In genomic region chr2:32008811-32009478, GRCh38 we compare ENCODE assay signal across 8 cellular contexts. TPM values are rescaled to one million over a fixed set of nuclear protein-coding genes. Genes with fewer than 3 reads are reported as not detected.
A peak's percentile ranks its signal among the peaks of the same experiment; 100 is the strongest.
DNase-seq lines count a peak whose midpoint lies in the region; ATAC-seq, FAIRE-seq and TF ChIP-seq lines count a peak whose summit lies in the region.

No MANE protein-coding gene starts in this region.

- H3K27me3 ChIP-seq in BE2C: no peaks in the 10 kb centered on the region

- H3K4me3 Mint-ChIP-seq in neural crest cell: peak overlapping the region; percentile 92

- no peaks in the 10 kb centered on the region for H3K9me3 Mint-ChIP-seq in neural crest cell

- H3K4me1 ChIP-seq in BE2C: no peaks in the 10 kb centered on the region

- H3K36me3 Mint-ChIP-seq in neural crest cell (ENCODE audit: low read depth): peaks cover 2% of the 10 kb centered on the region

- ATAC-seq in GM18502 (IDR thresholded peaks at IDR 0.05; ENCODE audit: poor library complexity, unreplicated experiment): no peak

- intact Hi-C loops in posterior vena cava (cut with DNase I): no loop called here

- TF ChIP-seq CTCF in BE2C (IDR thresholded peaks at IDR 0.05; ENCODE audit: low read depth, low read length) (no peak), epithelial cell of esophagus (IDR thresholded peaks at IDR 0.05; ENCODE audit: insufficient read depth, low read depth, low read length, missing control alignments) (no peak), neural crest cell (conservative IDR thresholded peaks at IDR 0.05) (no peak)

- peak; percentile 29 for DNase-seq in BE2C
- no peak for DNase-seq in GM19239 (ENCODE audit: insufficient read length, low spot score)
- peak; percentile 33 for DNase-seq in SW480 (ENCODE audit: low spot score)
- DNase-seq in epithelial cell of esophagus (ENCODE audit: low read depth): peak; percentile 37
- DNase-seq in neural crest cell (ENCODE audit: low read depth, low spot score): no peak
- DNase-seq in AG20443 (ENCODE audit: low spot score): no peak
- DNase-seq in posterior vena cava (ENCODE audit: low spot score): no peak

- peak; percentile 76 for FAIRE-seq in GM19239 (lab: Jason Lieb, UNC)

- no peaks in the 10 kb centered on the region for H3K9me3 ChIP-seq in BE2C

- H3K4me3 ChIP-seq in BE2C (ENCODE audit: low read depth, low read length) (peak overlapping the region; percentile 91), epithelial cell of esophagus (ENCODE audit: low read length) (peak overlapping the region; percentile 84)

- peaks cover 60% of the 10 kb centered on the region for H3K4me1 Mint-ChIP-seq in neural crest cell

- no peaks in the 10 kb centered on the region for H3K27me3 Mint-ChIP-seq in neural crest cell (ENCODE audit: low read depth)

- H3K36me3 ChIP-seq in BE2C: 0 out of 2 replicates have a peak, but pooled peaks cover 3% of the 10 kb centered on the region

- H3K27ac Mint-ChIP-seq in neural crest cell (ENCODE audit: unreplicated experiment): peak overlapping the region; percentile 96

RNA-seq across cellular contexts. Expression of gene MEMO1, which starts 1.9 kb away (rescaled TPM):
- 34.4 TPM for polyA plus RNA-seq in BE2C (2012; ENCODE audit: insufficient read depth, insufficient read length, low read depth)
- total RNA-seq in neural crest cell (51.3 and 55.3 TPM in 2 replicates), posterior vena cava (10 to 100 TPM; 33.5 to 44.7 TPM)

RNA-seq across cellular contexts. Expression of gene DPY30, which starts 30.7 kb away (rescaled TPM):
- polyA plus RNA-seq in BE2C (2012; ENCODE audit: insufficient read depth, insufficient read length, low read depth): 99.9 TPM
- total RNA-seq in neural crest cell (84.5 and 85.1 TPM in 2 replicates), posterior vena cava (10 to 100 TPM; 41.6 to 45.5 TPM)

RNA-seq across cellular contexts. Expression of gene SPAST, which starts 54.4 kb away (rescaled TPM):
- polyA plus RNA-seq in BE2C (2012; ENCODE audit: insufficient read depth, insufficient read length, low read depth): 3.9 TPM
- total RNA-seq in neural crest cell (34.1 and 34.6 TPM in 2 replicates), posterior vena cava (10 to 100 TPM; 11.1 to 12.6 TPM)

Comparison
In these comparisons a context has a peak if more than half of its experiments do, and no peak if none do; other contexts are left out.
1. DNase-seq: peak in BE2C (single experiment), SW480 (single experiment) and epithelial cell of esophagus (single experiment); none in GM19239 (single experiment), neural crest cell (single experiment), AG20443 (single experiment) and posterior vena cava (single experiment).